In genomic region chr1:33655496-33655895, GRCh38 we compare ENCODE assay signal across 17 cellular contexts.
A peak's percentile ranks its signal among the peaks of the same experiment; 100 is the strongest.
DNase-seq lines count a peak whose midpoint lies in the region; ATAC-seq and TF ChIP-seq lines count a peak whose summit lies in the region.
"Had no signal": no experiment of that assay in that cellular context is flagged by ENCODE, and none has a peak within 500 bp of the region (broad histone marks: within the 10 kb centered on the region; RNA-seq: fewer than 3 reads in every experiment).

No MANE protein-coding gene starts in this region.

- H3K79me1 ChIP-seq in mesendoderm (ENCODE audit: low read length) = no peaks in the 10 kb centered on the region

- H4K8ac ChIP-seq in mesendoderm (ENCODE audit: low read depth, low read length) = no peak overlapping the region

- H3K4me3 ChIP-seq in heart right ventricle (no peak overlapping the region), mesendoderm (ENCODE audit: low read length) (no peak overlapping the region)
- H3K4me3 ChIP-seq: A549, BLaER1 had no signal

- no peak overlapping the region for H3K9ac ChIP-seq in mesendoderm (ENCODE audit: low read length)
- H3K9ac ChIP-seq: BLaER1 had no signal

- intact Hi-C loops in heart right ventricle (cut with DNase I) = no loop called here

- H3K36me3 ChIP-seq in heart right ventricle (no peaks in the 10 kb centered on the region), mesendoderm (ENCODE audit: control insufficient read depth, insufficient read depth, low read length) (no peaks in the 10 kb centered on the region)
- H3K36me3 ChIP-seq: BLaER1 had no signal

- H3K4me2 ChIP-seq in mesendoderm (ENCODE audit: low read length) = no peak overlapping the region
- H3K4me2 ChIP-seq: A549, BLaER1 had no signal

- no peak overlapping the region for H3K56ac ChIP-seq in mesendoderm (ENCODE audit: low read length)

- H3K79me2 ChIP-seq in mesendoderm (ENCODE audit: control insufficient read depth, insufficient read depth, low read length) = no peaks in the 10 kb centered on the region

- H3K27me3 ChIP-seq in heart right ventricle = no peaks in the 10 kb centered on the region
- H3K27me3 ChIP-seq in mesendoderm (ENCODE audit: insufficient read depth, low read length, poor library complexity) = no peaks in the 10 kb centered on the region
- H3K27me3 ChIP-seq: BLaER1 had no signal

- WGBS in heart right ventricle, 2 donors = 26 to 27% methylated on average over 7 of the region's 7 CpGs
- WGBS in mesendoderm (ENCODE audit: extremely low coverage, insufficient coverage, low lambda C conversion rate) = no CpG with 5 or more reads among the region's 7 CpGs

- no peak overlapping the region for H4K5ac ChIP-seq in mesendoderm (ENCODE audit: low read length)

- TF ChIP-seq CTCF in heart right ventricle (IDR thresholded peaks at IDR 0.05) = no peak

- H3K9me3 ChIP-seq in heart right ventricle = no peaks in the 10 kb centered on the region
- H3K9me3 ChIP-seq: A549, BLaER1 had no signal

- peak overlapping the region in 3 of 10 donors; percentile 2 to 65 (median 53) for H3K27ac ChIP-seq in heart right ventricle
- H3K27ac ChIP-seq in mesendoderm (ENCODE audit: low read depth, low read length) = no peak overlapping the region
- H3K27ac ChIP-seq: A549, BLaER1 had no signal

- no peak overlapping the region for H3K4ac ChIP-seq in mesendoderm (ENCODE audit: low read depth, low read length)

- peak in 5 of 8 donors; percentile 27 to 75 (median 46) for ATAC-seq in heart right ventricle
- ATAC-seq: A549 had no signal

- no peak overlapping the region for H2BK15ac ChIP-seq in mesendoderm (replicated peaks; ENCODE audit: low read depth)

- peak; percentile 16 for DNase-seq in COR-L47 (lab: John Stamatoyannopoulos, UW)
- DNase-seq in NCI-H2081 treated with DMSO at 0.1 percent for 48 hours (lab: John Stamatoyannopoulos, UW) = peak; percentile 64
- DNase-seq in heart right ventricle = peak; percentile 36 to 62
- DNase-seq in medulla oblongata (ENCODE audit: extremely low spot score) = peak; percentile 15
- DNase-seq in mesendoderm = no peak
- DNase-seq in NCI-H187 (lab: John Stamatoyannopoulos, UW) = no peak
- no peak for DNase-seq in mucosa of gallbladder (ENCODE audit: low spot score)
- DNase-seq: CD8-positive, alpha-beta memory T cell; DMS79; MM.1S; NCI-H1694 treated with DMSO at 0.1 percent for 48 hours; NCI-H2171 treated with DMSO at 0.1 percent for 48 hours; NCI-H748 treated with DMSO at 0.1 percent for 48 hours; OCI-M1; RPMI8226 had no signal

- H3K23ac ChIP-seq in mesendoderm (ENCODE audit: low read length) = no peak overlapping the region

- no peak overlapping the region for H2BK5ac ChIP-seq in mesendoderm (ENCODE audit: low read length)

- H3K18ac ChIP-seq in mesendoderm (ENCODE audit: low read length) = no peak overlapping the region

- no peak overlapping the region for H2BK120ac ChIP-seq in mesendoderm (ENCODE audit: low read depth, low read length)

- H3K4me1 ChIP-seq in heart right ventricle (peaks cover 0 to 42% (median 10%) of the 10 kb centered on the region in 9 donors), mesendoderm (ENCODE audit: control insufficient read depth, low read depth, low read length) (no peaks in the 10 kb centered on the region)
- H3K4me1 ChIP-seq: A549 had no signal

- H2AK5ac ChIP-seq in mesendoderm (ENCODE audit: low read length) = no peak overlapping the region

Comparison
In these comparisons a context has a peak if more than half of its experiments do, and no peak if none do; other contexts are left out.
1. DNase-seq: peak in COR-L47 (single experiment), NCI-H2081 treated with DMSO at 0.1 percent for 48 hours (single experiment), heart right ventricle (2 of 2) and medulla oblongata (single experiment); none in mesendoderm (single experiment), NCI-H187 (0 of 2) and mucosa of gallbladder (single experiment).